In the genomic region with DNA sequence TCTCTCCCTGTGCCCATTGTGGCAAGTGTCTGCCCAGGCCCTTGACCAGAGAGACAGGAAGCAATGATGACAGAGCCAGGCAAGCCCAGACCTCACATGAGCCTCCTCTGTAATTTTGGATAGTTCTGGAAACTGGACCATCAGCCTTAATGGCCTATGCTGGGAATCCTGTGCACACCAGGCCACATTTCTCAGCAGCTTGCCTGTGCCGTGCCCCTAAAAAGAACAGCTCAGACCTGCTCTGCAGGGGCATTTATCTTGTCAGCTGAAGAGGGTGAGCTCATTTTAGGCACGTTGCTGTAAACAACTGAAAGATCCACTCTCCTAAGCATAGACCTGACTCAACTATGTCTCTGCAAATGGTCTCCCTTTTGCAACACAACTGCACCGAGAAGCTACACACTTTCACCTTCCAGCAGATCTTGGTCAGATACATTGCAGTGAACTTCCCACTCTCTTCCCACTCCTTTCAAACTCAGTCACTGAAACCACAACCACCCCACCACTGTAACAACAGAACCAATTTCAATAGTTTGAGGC, we compare ENCODE assay signal across 9 cellular contexts. TPM values are rescaled to one million over a fixed set of nuclear protein-coding genes. Genes with fewer than 3 reads are reported as not detected.
DNase-seq lines count a peak whose midpoint lies in the region; ATAC-seq and TF ChIP-seq lines count a peak whose summit lies in the region.
"Had no signal": no experiment of that assay in that cellular context is flagged by ENCODE, and none has a peak within 500 bp of the region (broad histone marks: within the 10 kb centered on the region; RNA-seq: fewer than 3 reads in every experiment).

No MANE protein-coding gene starts in this region.

- H3K4me3 ChIP-seq in ascending aorta, result no peak overlapping the region

- intact Hi-C loops in ascending aorta (cut with DNase I), result no loop called here

- no peaks in the 10 kb centered on the region for H3K36me3 ChIP-seq in ascending aorta

- TF ChIP-seq CTCF in GM13977 (IDR thresholded peaks at IDR 0.05; ENCODE audit: extremely low read depth, insufficient read depth, missing control alignments) (no peak), ascending aorta (IDR thresholded peaks at IDR 0.05) (no peak)

- peak; percentile 32 for DNase-seq in GM13977 (ENCODE audit: low spot score)
- peak; percentile 93 for DNase-seq in islet precursor cell
- no peak for DNase-seq in ascending aorta (ENCODE audit: low spot score in 2 of 2)
- DNase-seq in H4 (ENCODE audit: low spot score), result no peak
- DNase-seq in NCI-H446 treated with DMSO at 0.1 percent for 48 hours (lab: John Stamatoyannopoulos, UW), result no peak
- DNase-seq: naive B cell had no signal

- in situ Hi-C loops in GM13977 (cut with MboI; ENCODE audit: low pct_unique_long_range_greater_than_20kb, low sequenced_read_pairs, unreplicated experiment), result no loop called here

- H3K27me3 ChIP-seq in ascending aorta, result no peaks in the 10 kb centered on the region

- no peaks in the 10 kb centered on the region for H3K9me3 ChIP-seq in ascending aorta

- no peak overlapping the region for H3K27ac ChIP-seq in ascending aorta

- no peaks in the 10 kb centered on the region for H3K4me1 ChIP-seq in ascending aorta

- ATAC-seq in GM19395 (IDR thresholded peaks at IDR 0.05; ENCODE audit: unreplicated experiment) (peak; percentile 84), HG03439 (IDR thresholded peaks at IDR 0.05; ENCODE audit: unreplicated experiment) (peak; percentile 68), GM19324 (IDR thresholded peaks at IDR 0.05; ENCODE audit: low FRiP score, unreplicated experiment) (no peak)

RNA-seq across cellular contexts. Expression of gene BACH1, which starts 53.5 kb away (rescaled TPM):
- total RNA-seq in ascending aorta, result 12.7 TPM
- 30.3 and 40.4 TPM in 2 replicates for total RNA-seq in H4 (2014; rRNA removed; shearing (Covaris generic))

Comparison
In these comparisons a context has a peak if more than half of its experiments do, and no peak if none do; other contexts are left out.
1. DNase-seq: peak in GM13977 (single experiment) and islet precursor cell (single experiment); none in ascending aorta (0 of 2), H4 (single experiment) and NCI-H446 treated with DMSO at 0.1 percent for 48 hours (single experiment).